In genomic region chr17:855594-855993, GRCh38 we compare ENCODE assay signal across 19 cellular contexts.
DNase-seq lines count a peak whose midpoint lies in the region; ATAC-seq and TF ChIP-seq lines count a peak whose summit lies in the region.
"Had no signal": no experiment of that assay in that cellular context is flagged by ENCODE, and none has a peak within 500 bp of the region (broad histone marks: within the 10 kb centered on the region; RNA-seq: fewer than 3 reads in every experiment).

No MANE protein-coding gene starts in this region.

- H3K9ac ChIP-seq in BLaER1 = peak overlapping the region; percentile 63

- peak overlapping the region; percentile 96 for H3K27ac ChIP-seq in BLaER1
- H3K27ac ChIP-seq in right lobe of liver = peak overlapping the region in 2 of 3 donors; percentile 23 to 30
- peak overlapping the region; percentile 42 for H3K27ac ChIP-seq in psoas muscle
- H3K27ac ChIP-seq: HL-60 had no signal

- no peaks in the 10 kb centered on the region for H4K20me1 ChIP-seq in BLaER1

- ATAC-seq in right lobe of liver (peak; percentile 73 to 87 (median 84)), psoas muscle (no peak), GM19324 (IDR thresholded peaks at IDR 0.05; ENCODE audit: low FRiP score, unreplicated experiment) (no peak), HG03108 (IDR thresholded peaks at IDR 0.05; ENCODE audit: unreplicated experiment) (no peak)
- ATAC-seq in activated CD8-positive, alpha-beta T cell treated with anti-CD3 and anti-CD28 coated beads, Interleukin-2, amount 10 ng/mL, durations not matched to agents 7 days and 5 days = no peak

- intact Hi-C loops in right lobe of liver (cut with DNase I) (no loop called here), psoas muscle (cut with DNase I) (no loop called here)

- POLR2A ChIA-PET in activated CD8-positive, alpha-beta T cell treated with anti-CD3 and anti-CD28 coated beads, Interleukin-2, amount 10 ng/mL, durations not matched to agents 7 days and 5 days (lab: Charles Lee) = no interaction called here

- DNase-seq in astrocyte of the hippocampus (ENCODE audit: low read depth, low spot score) (peak; percentile 40), right lobe of liver (peak in 1 of 3 donors; percentile 58), psoas muscle (no peak)
- DNase-seq in stimulated activated naive CD4-positive, alpha-beta T cell (lab: John Stamatoyannopoulos, UW) = no peak
- no peak for DNase-seq in activated CD8-positive, alpha-beta T cell treated with anti-CD3 and anti-CD28 coated beads, Interleukin-2, amount 10 ng/mL, durations not matched to agents 7 days and 5 days
- DNase-seq: CD4-positive, CD25-positive, alpha-beta regulatory T cell; DMS53; KBM-7; NCI-H2107; NCI-H226; NCI-H526 treated with DMSO at 0.1 percent for 48 hours; NK-92 treated with Interleukin-12 subunit alpha and Interleukin-12 subunit beta, amount 100 ng/mL, for 24 hours; OCI-M1; RPMI8226 had no signal

- H3K4me3 Mint-ChIP-seq in activated CD8-positive, alpha-beta T cell treated with anti-CD3 and anti-CD28 coated beads, Interleukin-2, amount 10 ng/mL, durations not matched to agents 7 days and 5 days = no peak overlapping the region
- H3K4me3 Mint-ChIP-seq: CD4-positive, CD25-positive, alpha-beta regulatory T cell had no signal

- H3K4me2 ChIP-seq in BLaER1 = peak overlapping the region; percentile 87

- H3K4me1 Mint-ChIP-seq in activated CD8-positive, alpha-beta T cell treated with anti-CD3 and anti-CD28 coated beads, Interleukin-2, amount 10 ng/mL, durations not matched to agents 7 days and 5 days (ENCODE audit: low read depth) = no peaks in the 10 kb centered on the region
- H3K4me1 Mint-ChIP-seq: CD4-positive, CD25-positive, alpha-beta regulatory T cell had no signal

- H3K36me3 Mint-ChIP-seq in activated CD8-positive, alpha-beta T cell treated with anti-CD3 and anti-CD28 coated beads, Interleukin-2, amount 10 ng/mL, durations not matched to agents 7 days and 5 days (ENCODE audit: low read depth) = no peaks in the 10 kb centered on the region
- H3K36me3 Mint-ChIP-seq: CD4-positive, CD25-positive, alpha-beta regulatory T cell had no signal

- H3K9me3 Mint-ChIP-seq in activated CD8-positive, alpha-beta T cell treated with anti-CD3 and anti-CD28 coated beads, Interleukin-2, amount 10 ng/mL, durations not matched to agents 7 days and 5 days (ENCODE audit: insufficient read depth) = no peaks in the 10 kb centered on the region

- no peaks in the 10 kb centered on the region for H3K27me3 ChIP-seq in BLaER1
- H3K27me3 ChIP-seq in right lobe of liver = no peaks in the 10 kb centered on the region
- H3K27me3 ChIP-seq in psoas muscle (ENCODE audit: insufficient read depth in 3 of 3, low read length in 2 of 3) = no peaks in the 10 kb centered on the region

- H3K4me3 ChIP-seq in BLaER1 (no peak overlapping the region), right lobe of liver (no peak overlapping the region), psoas muscle (no peak overlapping the region)
- H3K4me3 ChIP-seq: HAP-1 had no signal

- H3K9me3 ChIP-seq in BLaER1 (no peaks in the 10 kb centered on the region), right lobe of liver (no peaks in the 10 kb centered on the region), psoas muscle (no peaks in the 10 kb centered on the region)
- H3K9me3 ChIP-seq: HAP-1 had no signal

- H3K27ac Mint-ChIP-seq in activated CD8-positive, alpha-beta T cell treated with anti-CD3 and anti-CD28 coated beads, Interleukin-2, amount 10 ng/mL, durations not matched to agents 7 days and 5 days = no peak overlapping the region
- H3K27ac Mint-ChIP-seq: CD4-positive, CD25-positive, alpha-beta regulatory T cell had no signal

- H3K36me3 ChIP-seq in BLaER1 = peaks cover 21% of the 10 kb centered on the region
- no peaks in the 10 kb centered on the region for H3K36me3 ChIP-seq in right lobe of liver
- H3K36me3 ChIP-seq in psoas muscle (ENCODE audit: insufficient read depth in 1 of 2, low read depth in 1 of 2) = no peaks in the 10 kb centered on the region

- TF ChIP-seq CTCF in right lobe of liver (IDR thresholded peaks at IDR 0.05) = no peak
- no peak for TF ChIP-seq CTCF in psoas muscle (IDR thresholded peaks at IDR 0.05)

- H3K27me3 Mint-ChIP-seq in activated CD8-positive, alpha-beta T cell treated with anti-CD3 and anti-CD28 coated beads, Interleukin-2, amount 10 ng/mL, durations not matched to agents 7 days and 5 days (ENCODE audit: low read depth) = peaks cover under 1% of the 10 kb centered on the region
- H3K27me3 Mint-ChIP-seq: CD4-positive, CD25-positive, alpha-beta regulatory T cell had no signal

- CTCF ChIA-PET in activated CD8-positive, alpha-beta T cell treated with anti-CD3 and anti-CD28 coated beads, Interleukin-2, amount 10 ng/mL, durations not matched to agents 7 days and 5 days (lab: Charles Lee) = no interaction called here

- WGBS in right lobe of liver (ENCODE audit: insufficient coverage, low coverage, low lambda C conversion rate, missing lambda C conversion rate) = 42% methylated on average over 3 of the region's 6 CpGs
- WGBS in psoas muscle, 3 donors = 62 to 87% (median 63%) methylated on average over 6 of the region's 6 CpGs

- peaks cover 89% of the 10 kb centered on the region for H3K4me1 ChIP-seq in BLaER1
- H3K4me1 ChIP-seq in right lobe of liver = peaks cover 0 to 14% (median 3%) of the 10 kb centered on the region in 4 donors
- peaks cover 40% of the 10 kb centered on the region for H3K4me1 ChIP-seq in psoas muscle

- no peak for TF ChIP-seq POLR2A in right lobe of liver (IDR thresholded peaks at IDR 0.05)

Comparison
In these comparisons a context has a peak if more than half of its experiments do, and no peak if none do; other contexts are left out.
1. H3K27ac ChIP-seq: peak in every context shown above with its lines; median percentile 96 in BLaER1; 42 in psoas muscle; 26 in right lobe of liver.
2. ATAC-seq: peak in right lobe of liver (4 of 4); none in psoas muscle (0 of 4), GM19324 (single experiment), HG03108 (single experiment) and activated CD8-positive, alpha-beta T cell treated with anti-CD3 and anti-CD28 coated beads, Interleukin-2, amount 10 ng/mL, durations not matched to agents 7 days and 5 days (single experiment).